ENCODE assay signal across 27 cellular contexts in genomic region chr4:119592708-119593298, GRCh38.
"Had no signal": no experiment of that assay in that cellular context is flagged by ENCODE, and none has a peak within 500 bp of the region (broad histone marks: within the 10 kb centered on the region; RNA-seq: fewer than 3 reads in every experiment).

No MANE protein-coding gene starts in this region.

- H3K27me3 Mint-ChIP-seq: brain; dendritic cell treated with granulocyte-macrophage colony-stimulating factor and Interleukin-4, amounts not matched to agents 40 ng/mL and 50 ng/mL, for 4 days; natural killer cell treated with Interleukin-12 subunit alpha and Interleukin-12 subunit beta and Interleukin-15 and Interleukin-18, amount 100 ng/mL, for 72 hours had no signal

- H3K27me3 ChIP-seq: heart right ventricle, pancreas, right atrium auricular region, transverse colon, uterus had no signal

- H3K36me3 Mint-ChIP-seq: activated naive CD8-positive, alpha-beta T cell; natural killer cell treated with Interleukin-12 subunit alpha and Interleukin-12 subunit beta and Interleukin-15 and Interleukin-18, amount 100 ng/mL, for 72 hours had no signal

- H3K27ac ChIP-seq: heart right ventricle, pancreas, psoas muscle, right atrium auricular region, uterus had no signal

- ATAC-seq: activated T-cell treated with anti-CD3 and anti-CD28 coated beads, Interleukin-2, amount 50 U/mL, for 4 hours; left lobe of liver; natural killer cell treated with Interleukin-12 subunit alpha and Interleukin-12 subunit beta and Interleukin-15 and Interleukin-18, amount 100 ng/mL, for 72 hours; psoas muscle had no signal

- H3K4me1 Mint-ChIP-seq: activated B cell treated with CpG ODN at 0.5 μM for 24 hours had no signal

- DNase-seq: activated B cell treated with CpG ODN at 0.5 μM for 24 hours; activated CD4-positive, alpha-beta T cell treated with anti-CD3 and anti-CD28 coated beads for 4 hours; activated CD4-positive, alpha-beta T cell treated with anti-CD3 and anti-CD28 coated beads, Interleukin-2, amount 50 U/mL, for 48 hours; activated CD8-positive, alpha-beta memory T cell treated with anti-CD3 and anti-CD28 coated beads, Interleukin-2, amount 50 U/mL, for 48 hours; activated naive CD4-positive, alpha-beta T cell; activated T-cell treated with anti-CD3 and anti-CD28 coated beads, Interleukin-2, amount 50 U/mL, for 4 hours; amniotic stem cell; effector CD4-positive, alpha-beta T cell; erythroblast; heart right ventricle; pancreas; psoas muscle; stimulated activated CD4-positive, alpha-beta T cell treated with anti-CD3 and anti-CD28 coated beads, Interleukin-12 subunit alpha, Interleukin-12 subunit beta, amount 100 ng/mL, for 4 hours; stimulated activated CD4-positive, alpha-beta T cell treated with anti-CD3 and anti-CD28 coated beads, Interleukin-1b, Interleukin-23, amount 100 ng/mL, for 48 hours; substantia nigra; T-helper 9 cell; transverse colon; uterus had no signal

- H3K27ac Mint-ChIP-seq: activated B cell treated with CpG ODN at 0.5 μM for 24 hours; activated naive CD8-positive, alpha-beta T cell; activated T-helper 2 cell treated with anti-CD3 and anti-CD28 coated beads, Interferon-gamma antibody, Interleukin-2, Interleukin-4, amounts not matched to agents 10 μg/mL and 5 μg/mL and 100 μg/mL, durations not matched to agents 14 hours and 24 hours and 36 hours; dendritic cell treated with granulocyte-macrophage colony-stimulating factor and Interleukin-4, amounts not matched to agents 40 ng/mL and 50 ng/mL, for 4 days; mesothelial cell of epicardium; natural killer cell treated with Interleukin-12 subunit alpha and Interleukin-12 subunit beta and Interleukin-15 and Interleukin-18, amount 100 ng/mL, for 72 hours; stimulated activated naive CD8-positive, alpha-beta T cell treated with anti-CD3 and anti-CD28 coated beads, Interleukin-15, Interleukin-2, amounts not matched to agents 100 ng/mL and 50 ng/mL, for 24 hours had no signal

- H3K9me3 Mint-ChIP-seq: activated B cell treated with CpG ODN at 0.5 μM for 24 hours; activated T-cell treated with anti-CD3 and anti-CD28 coated beads, Interleukin-2, amount 50 U/mL, for 4 hours; activated T-helper 2 cell treated with anti-CD3 and anti-CD28 coated beads, Interferon-gamma antibody, Interleukin-2, Interleukin-4, amounts not matched to agents 10 μg/mL and 5 μg/mL and 100 μg/mL, durations not matched to agents 14 hours and 24 hours and 36 hours; brain; dendritic cell treated with granulocyte-macrophage colony-stimulating factor and Interleukin-4, amounts not matched to agents 40 ng/mL and 50 ng/mL, for 4 days; mesothelial cell of epicardium; natural killer cell treated with Interleukin-12 subunit alpha and Interleukin-12 subunit beta and Interleukin-15 and Interleukin-18, amount 100 ng/mL, for 72 hours; stimulated activated naive CD8-positive, alpha-beta T cell treated with anti-CD3 and anti-CD28 coated beads, Interleukin-15, Interleukin-2, amounts not matched to agents 100 ng/mL and 50 ng/mL, for 24 hours had no signal

- H3K4me3 Mint-ChIP-seq: activated B cell treated with CpG ODN at 0.5 μM for 24 hours; activated naive CD8-positive, alpha-beta T cell; activated T-cell treated with anti-CD3 and anti-CD28 coated beads, Interleukin-2, amount 50 U/mL, for 4 hours; brain; dendritic cell treated with granulocyte-macrophage colony-stimulating factor and Interleukin-4, amounts not matched to agents 40 ng/mL and 50 ng/mL, for 4 days; mesothelial cell of epicardium; natural killer cell treated with Interleukin-12 subunit alpha and Interleukin-12 subunit beta and Interleukin-15 and Interleukin-18, amount 100 ng/mL, for 72 hours; stimulated activated naive CD8-positive, alpha-beta T cell treated with anti-CD3 and anti-CD28 coated beads, Interleukin-15, Interleukin-2, amounts not matched to agents 100 ng/mL and 50 ng/mL, for 24 hours had no signal

- H3K4me1 ChIP-seq: right atrium auricular region, uterus had no signal

- H3K36me3 ChIP-seq: pancreas, right atrium auricular region, transverse colon, uterus had no signal

- H3K4me3 ChIP-seq: heart right ventricle, pancreas, psoas muscle, right atrium auricular region, transverse colon, uterus had no signal

- H3K9me3 ChIP-seq: heart right ventricle, pancreas, psoas muscle, right atrium auricular region, transverse colon, uterus had no signal
